In the genomic region with DNA sequence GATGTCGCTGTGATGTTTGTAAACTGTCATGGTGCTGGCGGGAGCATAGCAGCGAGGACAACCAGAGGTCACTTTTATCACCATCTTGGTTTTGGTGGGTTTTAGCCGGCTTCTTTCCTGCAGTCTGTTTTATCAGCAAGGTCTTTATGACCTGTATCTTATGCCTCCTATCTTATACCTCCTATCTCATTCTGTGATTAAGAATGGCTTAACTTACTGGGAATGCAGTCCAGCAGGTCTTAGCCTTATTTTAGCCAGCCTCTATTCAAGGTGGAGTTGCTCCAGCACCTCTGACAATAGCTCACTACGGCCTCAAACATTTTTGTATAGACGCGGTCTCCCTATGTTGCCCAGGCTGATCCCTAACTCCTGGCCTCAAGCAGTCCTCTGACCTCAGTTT, we compare ENCODE assay signal across 25 cellular contexts. TPM values are rescaled to one million over a fixed set of nuclear protein-coding genes. Genes with fewer than 3 reads are reported as not detected.
DNase-seq lines count a peak whose midpoint lies in the region; ATAC-seq and TF ChIP-seq lines count a peak whose summit lies in the region.
"Had no signal": no experiment of that assay in that cellular context is flagged by ENCODE, and none has a peak within 500 bp of the region (broad histone marks: within the 10 kb centered on the region; RNA-seq: fewer than 3 reads in every experiment).

No MANE protein-coding gene starts in this region.

- ATAC-seq in stimulated activated naive B cell treated with anti-CD40 and anti-IgM and Interleukin-4, amounts not matched to agents 10 μg/mL and 1 μg/mL and 100 μg/mL, for 72 hours (replicated peaks): no peak
- no peak for ATAC-seq in activated CD8-positive, alpha-beta T cell treated with anti-CD3 and anti-CD28 coated beads, Interleukin-2, amount 10 ng/mL, durations not matched to agents 7 days and 5 days
- ATAC-seq: A549, GM12878 had no signal

- H3K9me3 Mint-ChIP-seq in Calu3 (ENCODE audit: low read depth, unreplicated experiment): peaks cover 3% of the 10 kb centered on the region
- no peaks in the 10 kb centered on the region for H3K9me3 Mint-ChIP-seq in stimulated activated naive B cell treated with anti-CD40 and anti-IgM and Interleukin-4, amounts not matched to agents 10 μg/mL and 1 μg/mL and 100 μg/mL, for 72 hours
- no peaks in the 10 kb centered on the region for H3K9me3 Mint-ChIP-seq in activated CD8-positive, alpha-beta T cell treated with anti-CD3 and anti-CD28 coated beads, Interleukin-2, amount 10 ng/mL, durations not matched to agents 7 days and 5 days (ENCODE audit: insufficient read depth)
- H3K9me3 Mint-ChIP-seq: CD4-positive, alpha-beta T cell had no signal

- 0 out of 2 replicates have a peak overlapping the region, but pooled peaks have one; percentile 29 for H2AFZ ChIP-seq in PC-9
- H2AFZ ChIP-seq in hepatocyte: no peak overlapping the region
- H2AFZ ChIP-seq: GM23248 had no signal

- TF ChIP-seq POLR2A in stomach (IDR thresholded peaks at IDR 0.05): no peak

- intact Hi-C loops in Calu3 (cut with micrococcal nuclease; ENCODE audit: unreplicated experiment): no loop called here
- intact Hi-C loops in PC-9 (cut with micrococcal nuclease; ENCODE audit: unreplicated experiment): no loop called here
- intact Hi-C loops in stomach (cut with DNase I; ENCODE audit: low total_unique reads): no loop called here

- BruUV-seq in Calu3 (replicated peaks; lab: Mats Ljungman, UMichigan): no TSS peak
- no TSS peak for BruUV-seq in PC-9 (replicated peaks; lab: Mats Ljungman, UMichigan)

- no peaks in the 10 kb centered on the region for H3K27me3 Mint-ChIP-seq in Calu3 (ENCODE audit: unreplicated experiment)
- H3K27me3 Mint-ChIP-seq in stimulated activated naive B cell treated with anti-CD40 and anti-IgM and Interleukin-4, amounts not matched to agents 10 μg/mL and 1 μg/mL and 100 μg/mL, for 72 hours: peaks cover 25 to 36% of the 10 kb centered on the region in 2 donors
- H3K27me3 Mint-ChIP-seq in activated CD8-positive, alpha-beta T cell treated with anti-CD3 and anti-CD28 coated beads, Interleukin-2, amount 10 ng/mL, durations not matched to agents 7 days and 5 days (ENCODE audit: low read depth): no peaks in the 10 kb centered on the region

- peaks cover 18% of the 10 kb centered on the region for H3K36me3 Mint-ChIP-seq in Calu3 (ENCODE audit: insufficient read depth, unreplicated experiment)
- H3K36me3 Mint-ChIP-seq in stimulated activated naive B cell treated with anti-CD40 and anti-IgM and Interleukin-4, amounts not matched to agents 10 μg/mL and 1 μg/mL and 100 μg/mL, for 72 hours: no peaks in the 10 kb centered on the region
- H3K36me3 Mint-ChIP-seq in activated CD8-positive, alpha-beta T cell treated with anti-CD3 and anti-CD28 coated beads, Interleukin-2, amount 10 ng/mL, durations not matched to agents 7 days and 5 days (ENCODE audit: low read depth): no peaks in the 10 kb centered on the region

- no peak for DNase-seq in Calu3
- peak; percentile 39 to 84 for DNase-seq in PC-9
- DNase-seq in hepatocyte (ENCODE audit: low spot score): no peak
- DNase-seq in stomach: peak; percentile 54
- DNase-seq in stimulated activated naive B cell treated with anti-CD40 and anti-IgM and Interleukin-4, amounts not matched to agents 10 μg/mL and 1 μg/mL and 100 μg/mL, for 72 hours: no peak
- DNase-seq in activated T-cell treated with anti-CD3 and anti-CD28 coated beads, Interleukin-2, amount 50 U/mL, for 48 hours: no peak
- DNase-seq in activated CD8-positive, alpha-beta T cell treated with anti-CD3 and anti-CD28 coated beads, Interleukin-2, amount 10 ng/mL, durations not matched to agents 7 days and 5 days: no peak
- DNase-seq: AML-193; CD4-positive, alpha-beta T cell; GDM1; GM23248; H7; KBM-7; NCI-H1105 treated with DMSO at 0.1 percent for 48 hours; NCI-H2029; NCI-H446 treated with DMSO at 0.1 percent for 48 hours; NCI-H526; NCI-H82; NK-92 treated with Interleukin-12 subunit alpha and Interleukin-12 subunit beta, amount 100 ng/mL, for 24 hours; Right ventricle myocardium superior; RPMI8226 had no signal

- H3K4me2 ChIP-seq in PC-9: peak overlapping the region; percentile 61
- peak overlapping the region; percentile 42 for H3K4me2 ChIP-seq in hepatocyte
- H3K4me2 ChIP-seq: A549; BLaER1 treated with 17β-estradiol and CSF1 and Interleukin-3, amounts not matched to agents 10 nM and 100 nM had no signal

- H3K4me1 Mint-ChIP-seq in Calu3 (ENCODE audit: low read depth, unreplicated experiment): peaks cover 43% of the 10 kb centered on the region
- peaks cover 2 to 6% of the 10 kb centered on the region in 2 donors for H3K4me1 Mint-ChIP-seq in stimulated activated naive B cell treated with anti-CD40 and anti-IgM and Interleukin-4, amounts not matched to agents 10 μg/mL and 1 μg/mL and 100 μg/mL, for 72 hours
- no peaks in the 10 kb centered on the region for H3K4me1 Mint-ChIP-seq in activated CD8-positive, alpha-beta T cell treated with anti-CD3 and anti-CD28 coated beads, Interleukin-2, amount 10 ng/mL, durations not matched to agents 7 days and 5 days (ENCODE audit: low read depth)

- CTCF ChIA-PET in Calu3 (lab: Charles Lee): interaction anchor here (1.0 kb wide), 1 partner anchor 25 kb away, joined by 3 read pairs; no protein-coding TSS in a partner anchor
- CTCF ChIA-PET in PC-9 (lab: Charles Lee): interaction anchor here (1.0 kb wide), 1 partner anchor 35 kb away, joined by 4 read pairs; no protein-coding TSS in a partner anchor
- CTCF ChIA-PET in activated CD8-positive, alpha-beta T cell treated with anti-CD3 and anti-CD28 coated beads, Interleukin-2, amount 10 ng/mL, durations not matched to agents 7 days and 5 days (lab: Charles Lee): no interaction called here

- 21% methylated on average over 7 of the region's 7 CpGs for WGBS in hepatocyte (ENCODE audit: low lambda C conversion rate, missing lambda C conversion rate)
- 23 to 42% (median 35%) methylated on average over 7 of the region's 7 CpGs for WGBS in stomach, 5 donors

- TF ChIP-seq EP300 in stomach (IDR thresholded peaks at IDR 0.05): no peak

- H3K36me3 ChIP-seq in PC-9 (ENCODE audit: low read depth) (no peaks in the 10 kb centered on the region), hepatocyte (replicated peaks; ENCODE audit: insufficient read depth, low read depth) (no peaks in the 10 kb centered on the region), stomach (no peaks in the 10 kb centered on the region)
- H3K36me3 ChIP-seq: BLaER1 treated with 17β-estradiol and CSF1 and Interleukin-3, amounts not matched to agents 10 nM and 100 nM; SJSA1 had no signal

- POLR2A ChIA-PET in PC-9 (lab: Charles Lee; ENCODE audit: unreplicated experiment): interaction anchor here (0.5 to 0.7 kb wide), 2 partner anchors 153 to 510 kb away, joined by 3 to 12 read pairs; no protein-coding TSS in a partner anchor
- POLR2A ChIA-PET in activated CD8-positive, alpha-beta T cell treated with anti-CD3 and anti-CD28 coated beads, Interleukin-2, amount 10 ng/mL, durations not matched to agents 7 days and 5 days (lab: Charles Lee): no interaction called here

- H3K27ac Mint-ChIP-seq in Calu3 (ENCODE audit: unreplicated experiment): peak overlapping the region; percentile 8
- H3K27ac Mint-ChIP-seq in stimulated activated naive B cell treated with anti-CD40 and anti-IgM and Interleukin-4, amounts not matched to agents 10 μg/mL and 1 μg/mL and 100 μg/mL, for 72 hours: no peak overlapping the region
- no peak overlapping the region for H3K27ac Mint-ChIP-seq in activated CD8-positive, alpha-beta T cell treated with anti-CD3 and anti-CD28 coated beads, Interleukin-2, amount 10 ng/mL, durations not matched to agents 7 days and 5 days
- H3K27ac Mint-ChIP-seq: CD4-positive, alpha-beta T cell had no signal

- H3K79me2 ChIP-seq in PC-9 (ENCODE audit: low read depth) (no peaks in the 10 kb centered on the region), hepatocyte (no peaks in the 10 kb centered on the region)

- TF ChIP-seq CTCF in Calu3 (IDR thresholded peaks at IDR 0.05; ENCODE audit: unreplicated experiment) (no peak), PC-9 (conservative IDR thresholded peaks at IDR 0.05) (no peak), hepatocyte (IDR thresholded peaks at IDR 0.05; ENCODE audit: poor library complexity) (no peak), stomach (IDR thresholded peaks at IDR 0.05) (no peak)

- peaks cover 33% of the 10 kb centered on the region for H3F3A ChIP-seq in PC-9 (ENCODE audit: insufficient read depth, low read depth)

- no peak overlapping the region for H3K4me3 ChIP-seq in PC-9
- H3K4me3 ChIP-seq in hepatocyte: no peak overlapping the region
- H3K4me3 ChIP-seq in stomach: no peak overlapping the region
- H3K4me3 ChIP-seq: A549; BLaER1 treated with 17β-estradiol and CSF1 and Interleukin-3, amounts not matched to agents 10 nM and 100 nM; GM12878; GM23248; SJSA1 had no signal

- H3K27ac ChIP-seq in PC-9 (no peak overlapping the region), hepatocyte (peak overlapping the region; percentile 73), stomach (peak overlapping the region; percentile 52 to 72 (median 59))
- H3K27ac ChIP-seq: A549; BLaER1 treated with 17β-estradiol and CSF1 and Interleukin-3, amounts not matched to agents 10 nM and 100 nM; GM23248; SJSA1 had no signal

- peaks cover 38% of the 10 kb centered on the region for H3K4me1 ChIP-seq in PC-9 (replicated peaks; ENCODE audit: insufficient read depth)
- peaks cover 16% of the 10 kb centered on the region for H3K4me1 ChIP-seq in hepatocyte (ENCODE audit: insufficient read depth)
- H3K4me1 ChIP-seq in stomach: peaks cover 16 to 36% (median 24%) of the 10 kb centered on the region in 4 donors

- H3K27me3 ChIP-seq in PC-9 (ENCODE audit: insufficient read depth, low read depth) (peaks cover 13% of the 10 kb centered on the region; the same call in 1 of the 2 replicates), hepatocyte (no peaks in the 10 kb centered on the region), stomach (peaks cover 0 to 14% (median 0%) of the 10 kb centered on the region in 3 donors)
- H3K27me3 ChIP-seq: BLaER1 treated with 17β-estradiol and CSF1 and Interleukin-3, amounts not matched to agents 10 nM and 100 nM had no signal

- H3K4me3 Mint-ChIP-seq in Calu3 (ENCODE audit: low read depth, unreplicated experiment): peak overlapping the region; percentile 10
- no peak overlapping the region for H3K4me3 Mint-ChIP-seq in stimulated activated naive B cell treated with anti-CD40 and anti-IgM and Interleukin-4, amounts not matched to agents 10 μg/mL and 1 μg/mL and 100 μg/mL, for 72 hours
- H3K4me3 Mint-ChIP-seq in activated CD8-positive, alpha-beta T cell treated with anti-CD3 and anti-CD28 coated beads, Interleukin-2, amount 10 ng/mL, durations not matched to agents 7 days and 5 days: no peak overlapping the region
- H3K4me3 Mint-ChIP-seq: CD4-positive, alpha-beta T cell had no signal

- H3K9me3 ChIP-seq in PC-9 (ENCODE audit: insufficient read depth, low read depth) (0 out of 2 replicates have a peak, but pooled peaks cover 3% of the 10 kb centered on the region), hepatocyte (ENCODE audit: low read depth) (no peaks in the 10 kb centered on the region), stomach (no peaks in the 10 kb centered on the region)

- H3K9me2 ChIP-seq in PC-9 (ENCODE audit: insufficient read depth) (no peaks in the 10 kb centered on the region), hepatocyte (replicated peaks; ENCODE audit: insufficient read depth) (no peaks in the 10 kb centered on the region)

- H4K20me1 ChIP-seq in PC-9 (ENCODE audit: insufficient read depth) (no peaks in the 10 kb centered on the region), hepatocyte (ENCODE audit: insufficient read depth, poor library complexity, severe bottlenecking) (no peaks in the 10 kb centered on the region)
- H4K20me1 ChIP-seq: BLaER1 treated with 17β-estradiol and CSF1 and Interleukin-3, amounts not matched to agents 10 nM and 100 nM had no signal

RNA-seq across cellular contexts. Expression of a gene that starts 53.7 kb away (rescaled TPM):
- total RNA-seq in Calu3 (2022) (15.9 and 19.3 TPM in 2 replicates), PC-9 (2021) (7.1 and 8.0 TPM in 2 replicates), hepatocyte (10.6 and 13.9 TPM in 2 replicates), stomach (100 to 1,000 TPM in 3 of 5 donors, 10 to 100 TPM in 2; 63.2 to 332 (median 246) TPM)
- polyA plus RNA-seq in hepatocyte (3.7 and 4.4 TPM in 2 replicates), stomach (10 to 100 TPM; 20.8 to 42.2 (median 37.7) TPM)
- 10 to 100 TPM; 10.9 to 11.1 TPM for total RNA-seq in activated CD8-positive, alpha-beta T cell treated with anti-CD3 and anti-CD28 coated beads, Interleukin-2, amount 10 ng/mL, durations not matched to agents 7 days and 5 days
- total RNA-seq: SJSA1 had no signal
- polyA plus RNA-seq: GM23248 had no signal

Comparison
In these comparisons a context has a peak if more than half of its experiments do, and no peak if none do; other contexts are left out.
1. DNase-seq: peak in PC-9 (2 of 2) and stomach (single experiment); none in Calu3 (single experiment), hepatocyte (single experiment), stimulated activated naive B cell treated with anti-CD40 and anti-IgM and Interleukin-4, amounts not matched to agents 10 μg/mL and 1 μg/mL and 100 μg/mL, for 72 hours (single experiment), activated T-cell treated with anti-CD3 and anti-CD28 coated beads, Interleukin-2, amount 50 U/mL, for 48 hours (0 of 2) and activated CD8-positive, alpha-beta T cell treated with anti-CD3 and anti-CD28 coated beads, Interleukin-2, amount 10 ng/mL, durations not matched to agents 7 days and 5 days (single experiment).